Comparison of ENCODE assay signal across 15 cellular contexts in the genomic region with DNA sequence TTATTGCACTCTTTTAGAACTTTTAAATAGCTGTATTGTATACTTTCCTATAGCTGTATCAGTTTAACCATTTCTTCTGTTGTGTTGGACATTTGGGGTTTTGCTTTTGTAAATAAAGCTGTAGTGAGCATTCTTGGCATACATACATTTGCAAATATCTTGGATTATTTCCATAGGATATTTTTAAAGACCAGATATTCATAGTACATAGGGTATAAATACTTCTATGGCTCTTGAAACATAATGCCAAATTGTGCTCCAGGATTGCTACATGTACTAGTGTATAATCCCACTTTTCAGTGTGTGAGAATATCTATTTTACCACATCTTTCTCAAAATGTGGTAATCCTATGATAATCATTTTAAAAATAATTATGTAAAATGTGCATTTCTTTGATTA. TPM values are rescaled to one million over a fixed set of nuclear protein-coding genes. Genes with fewer than 3 reads are reported as not detected.
A peak's percentile ranks its signal among the peaks of the same experiment; 100 is the strongest.
DNase-seq lines count a peak whose midpoint lies in the region; ATAC-seq and TF ChIP-seq lines count a peak whose summit lies in the region.
"Had no signal": no experiment of that assay in that cellular context is flagged by ENCODE, and none has a peak within 500 bp of the region (broad histone marks: within the 10 kb centered on the region; RNA-seq: fewer than 3 reads in every experiment).

No MANE protein-coding gene starts in this region.

- H3K14ac ChIP-seq in mesenchymal stem cell (ENCODE audit: low read length in 2 of 2) = no peak overlapping the region

- peaks cover 18% of the 10 kb centered on the region for H3K36me3 Mint-ChIP-seq in GM23338 (ENCODE audit: low read depth)

- ATAC-seq in GM23338 = no peak

- H3K9me3 ChIP-seq in Karpas-422 (ENCODE audit: low read length) = no peaks in the 10 kb centered on the region
- no peaks in the 10 kb centered on the region for H3K9me3 ChIP-seq in mesenchymal stem cell (ENCODE audit: control insufficient read depth, low read length)

- H3K27me3 Mint-ChIP-seq in GM23338 (ENCODE audit: insufficient read depth, low read depth, poor library complexity) = peaks cover 2% of the 10 kb centered on the region
- H3K27me3 Mint-ChIP-seq: CD4-positive, alpha-beta memory T cell had no signal

- peak overlapping the region; percentile 3 for H3K4me2 ChIP-seq in Karpas-422 (ENCODE audit: low read depth, low read length, poor library complexity, severe bottlenecking)
- H3K4me2 ChIP-seq in GM23338 = no peak overlapping the region
- H3K4me2 ChIP-seq in mesenchymal stem cell (ENCODE audit: low read length, poor library complexity, severe bottlenecking) = no peak overlapping the region

- H3K27ac ChIP-seq in Karpas-422 (ENCODE audit: low read length) = no peak overlapping the region
- no peak overlapping the region for H3K27ac ChIP-seq in GM23338 (ENCODE audit: low read depth)
- H3K27ac ChIP-seq in mesenchymal stem cell (ENCODE audit: low read length, poor library complexity, severe bottlenecking) = no peak overlapping the region
- H3K27ac ChIP-seq: GM23248 had no signal

- H2BK15ac ChIP-seq in mesenchymal stem cell (ENCODE audit: low read depth, poor library complexity, severe bottlenecking) = no peak overlapping the region

- H3K4ac ChIP-seq in mesenchymal stem cell (ENCODE audit: low read depth in 1 of 2, low read length in 2 of 2) = no peak overlapping the region

- peaks cover under 1% of the 10 kb centered on the region; the same call in 1 of the 2 replicates for H3K36me3 ChIP-seq in Karpas-422 (ENCODE audit: insufficient read depth, low read length)
- H3K36me3 ChIP-seq in GM23338 (ENCODE audit: insufficient read depth) = no peaks in the 10 kb centered on the region
- peaks cover 0 to 14% of the 10 kb centered on the region in 2 experiments for H3K36me3 ChIP-seq in mesenchymal stem cell (ENCODE audit: control insufficient read depth in 1 of 2, insufficient read depth in 2 of 2, low read depth in 1 of 2, low read length in 2 of 2)

- TF ChIP-seq CTCF in GM23338 (conservative IDR thresholded peaks at IDR 0.05; ENCODE audit: low read depth in 2 of 2) = no peak

- H3K79me1 ChIP-seq in mesenchymal stem cell (replicated peaks; ENCODE audit: low read length, poor library complexity, severe bottlenecking) = peaks cover 24% of the 10 kb centered on the region

- no peak overlapping the region for H4K91ac ChIP-seq in mesenchymal stem cell (ENCODE audit: low read length)

- no peak overlapping the region for H3K9ac ChIP-seq in Karpas-422 (ENCODE audit: low read length)
- no peak overlapping the region for H3K9ac ChIP-seq in mesenchymal stem cell (ENCODE audit: low read length)
- H3K9ac ChIP-seq: GM23248 had no signal

- H2AFZ ChIP-seq in Karpas-422 (ENCODE audit: low read length) (no peak overlapping the region), GM23338 (no peak overlapping the region), mesenchymal stem cell (ENCODE audit: low read depth, low read length) (no peak overlapping the region)
- H2AFZ ChIP-seq: GM23248 had no signal

- no peak overlapping the region for H3K23ac ChIP-seq in mesenchymal stem cell (ENCODE audit: low read length in 2 of 2)

- no peak overlapping the region for H3K4me3 ChIP-seq in Karpas-422 (ENCODE audit: low read length)
- H3K4me3 ChIP-seq in GM23338 = no peak overlapping the region
- H3K4me3 ChIP-seq in mesenchymal stem cell (ENCODE audit: insufficient read depth in 1 of 2, low read depth in 1 of 2, low read length in 2 of 2) = no peak overlapping the region
- H3K4me3 ChIP-seq: GM23248 had no signal

- H4K20me1 ChIP-seq in Karpas-422 (ENCODE audit: insufficient read depth, low read depth, low read length) = no peaks in the 10 kb centered on the region
- H4K20me1 ChIP-seq in GM23338 (replicated peaks; ENCODE audit: insufficient read depth) = no peaks in the 10 kb centered on the region

- no peak overlapping the region for H3K18ac ChIP-seq in mesenchymal stem cell (ENCODE audit: low read depth in 1 of 2, low read length in 2 of 2)

- no peak overlapping the region for H2AK5ac ChIP-seq in mesenchymal stem cell (ENCODE audit: low read length, severe bottlenecking)

- no peak overlapping the region for H2BK120ac ChIP-seq in mesenchymal stem cell (ENCODE audit: low read depth, low read length)

- H3K4me1 ChIP-seq in Karpas-422 (ENCODE audit: low read length) (peaks cover 26% of the 10 kb centered on the region), GM23338 (ENCODE audit: insufficient read depth) (no peaks in the 10 kb centered on the region), mesenchymal stem cell (ENCODE audit: control insufficient read depth, insufficient read depth, low read depth, low read length) (no peaks in the 10 kb centered on the region)

- no peak overlapping the region for H4K8ac ChIP-seq in mesenchymal stem cell (ENCODE audit: low read length)

- H3K9me2 ChIP-seq in Karpas-422 (replicated peaks; ENCODE audit: insufficient read depth, low read length) (no peaks in the 10 kb centered on the region), GM23338 (ENCODE audit: insufficient read depth) (no peaks in the 10 kb centered on the region)

- no peak overlapping the region for H2BK5ac ChIP-seq in mesenchymal stem cell (ENCODE audit: low read depth, low read length, poor library complexity, severe bottlenecking)

- H3F3A ChIP-seq in GM23338 (replicated peaks; ENCODE audit: low read depth) = no peaks in the 10 kb centered on the region

- no peak overlapping the region for H3K27ac Mint-ChIP-seq in GM23338
- H3K27ac Mint-ChIP-seq: CD4-positive, alpha-beta memory T cell had no signal

- H3K79me2 ChIP-seq in Karpas-422 (ENCODE audit: low read length) = peaks cover 78% of the 10 kb centered on the region
- H3K79me2 ChIP-seq in GM23338 (replicated peaks; ENCODE audit: insufficient read depth) = peaks cover 9% of the 10 kb centered on the region

- no peaks in the 10 kb centered on the region for H3K9me3 Mint-ChIP-seq in GM23338
- H3K9me3 Mint-ChIP-seq: CD4-positive, alpha-beta memory T cell; H9 had no signal

- DNase-seq in Karpas-422 (no peak), fibroblast of gingiva (ENCODE audit: low read depth) (peak; percentile 64), iris pigment epithelial cell (ENCODE audit: low read depth) (peak; percentile 13), HuH-7 (ENCODE audit: low spot score) (no peak), GM23338 (ENCODE audit: low spot score) (no peak), mesenchymal stem cell (no peak)
- DNase-seq: C1 segment of cervical spinal cord; Calu3; CD4-positive, alpha-beta memory T cell; COR-L47; DMS53; DMS79 treated with DMSO at 0.1 percent for 48 hours; GF-D8; GM23248; H9 had no signal

- H3K4me3 Mint-ChIP-seq in GM23338 = no peak overlapping the region
- H3K4me3 Mint-ChIP-seq: CD4-positive, alpha-beta memory T cell; H9 had no signal

- H3K27me3 ChIP-seq in Karpas-422 (ENCODE audit: low read length) (no peaks in the 10 kb centered on the region), GM23338 (ENCODE audit: insufficient read depth) (no peaks in the 10 kb centered on the region), mesenchymal stem cell (ENCODE audit: control insufficient read depth in 1 of 2, insufficient read depth in 1 of 2, low read length in 2 of 2) (no peaks in the 10 kb centered on the region)

- no peak overlapping the region for H2BK12ac ChIP-seq in mesenchymal stem cell (ENCODE audit: low read length in 2 of 2)

- H3K4me1 Mint-ChIP-seq in GM23338 = peaks cover 13% of the 10 kb centered on the region

TF ChIP-seq in GM23338, 12 proteins besides CTCF, POLR2A, EP300 and RAD21 (continues in another document):
- no peak for TF ChIP-seq ZNF331 (CRISPR knock-in tag; IDR thresholded peaks at IDR 0.05; ENCODE audit: low read depth)
- TF ChIP-seq EZH2phosphoT487 (IDR thresholded peaks at IDR 0.05; ENCODE audit: unreplicated experiment) = no peak
- TF ChIP-seq, protein P1, sequence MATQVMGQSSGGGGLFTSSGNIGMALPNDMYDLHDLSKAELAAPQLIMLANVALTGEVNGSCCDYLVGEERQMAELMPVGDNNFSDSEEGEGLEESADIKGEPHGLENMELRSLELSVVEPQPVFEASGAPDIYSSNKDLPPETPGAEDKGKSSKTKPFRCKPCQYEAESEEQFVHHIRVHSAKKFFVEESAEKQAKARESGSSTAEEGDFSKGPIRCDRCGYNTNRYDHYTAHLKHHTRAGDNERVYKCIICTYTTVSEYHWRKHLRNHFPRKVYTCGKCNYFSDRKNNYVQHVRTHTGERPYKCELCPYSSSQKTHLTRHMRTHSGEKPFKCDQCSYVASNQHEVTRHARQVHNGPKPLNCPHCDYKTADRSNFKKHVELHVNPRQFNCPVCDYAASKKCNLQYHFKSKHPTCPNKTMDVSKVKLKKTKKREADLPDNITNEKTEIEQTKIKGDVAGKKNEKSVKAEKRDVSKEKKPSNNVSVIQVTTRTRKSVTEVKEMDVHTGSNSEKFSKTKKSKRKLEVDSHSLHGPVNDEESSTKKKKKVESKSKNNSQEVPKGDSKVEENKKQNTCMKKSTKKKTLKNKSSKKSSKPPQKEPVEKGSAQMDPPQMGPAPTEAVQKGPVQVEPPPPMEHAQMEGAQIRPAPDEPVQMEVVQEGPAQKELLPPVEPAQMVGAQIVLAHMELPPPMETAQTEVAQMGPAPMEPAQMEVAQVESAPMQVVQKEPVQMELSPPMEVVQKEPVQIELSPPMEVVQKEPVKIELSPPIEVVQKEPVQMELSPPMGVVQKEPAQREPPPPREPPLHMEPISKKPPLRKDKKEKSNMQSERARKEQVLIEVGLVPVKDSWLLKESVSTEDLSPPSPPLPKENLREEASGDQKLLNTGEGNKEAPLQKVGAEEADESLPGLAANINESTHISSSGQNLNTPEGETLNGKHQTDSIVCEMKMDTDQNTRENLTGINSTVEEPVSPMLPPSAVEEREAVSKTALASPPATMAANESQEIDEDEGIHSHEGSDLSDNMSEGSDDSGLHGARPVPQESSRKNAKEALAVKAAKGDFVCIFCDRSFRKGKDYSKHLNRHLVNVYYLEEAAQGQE (IDR thresholded peaks at IDR 0.05; ENCODE audit: unreplicated experiment) = no peak
- no peak for TF ChIP-seq POLR2AphosphoS5 (IDR thresholded peaks at IDR 0.05; ENCODE audit: low read depth)
- TF ChIP-seq EZH2 (IDR thresholded peaks at IDR 0.05; ENCODE audit: low read depth, unreplicated experiment) = no peak
- no peak for TF ChIP-seq STAT1 (IDR thresholded peaks at IDR 0.05; ENCODE audit: unreplicated experiment)
- TF ChIP-seq JUNB (IDR thresholded peaks at IDR 0.05; ENCODE audit: unreplicated experiment) = no peak
- no peak for TF ChIP-seq CREB1 (CRISPR knock-in tag; IDR thresholded peaks at IDR 0.05; ENCODE audit: low read depth)
- TF ChIP-seq ZNF114 (CRISPR knock-in tag; IDR thresholded peaks at IDR 0.05) = no peak

RNA-seq across cellular contexts. Expression of gene SCAMP1, which starts 51.2 kb away (rescaled TPM):
- total RNA-seq in Karpas-422 (2014; rRNA removed; shearing (Covaris generic); ENCODE audit: low replicate concordance) = 24.3 and 72.5 TPM in 2 replicates
- 53.0 and 53.9 TPM in 2 replicates for total RNA-seq in GM23338 (2014; rRNA removed; shearing (Covaris generic))
- polyA plus RNA-seq in GM23338 (2016; fragmentation: Nextera tagmentation; extraction: Ambion mirVana) = 22.1 and 26.8 TPM in 2 replicates
- 17.6 TPM for polyA plus RNA-seq in mesenchymal stem cell (2013, experiment 1 of 2)
- polyA plus RNA-seq in mesenchymal stem cell (2013, experiment 2 of 2) = 17.6 TPM

Comparison
In these comparisons a context has a peak if more than half of its experiments do, and no peak if none do; other contexts are left out.
1. DNase-seq: peak in fibroblast of gingiva (single experiment) and iris pigment epithelial cell (single experiment); none in Karpas-422 (single experiment), HuH-7 (single experiment), GM23338 (single experiment) and mesenchymal stem cell (single experiment).